17 cellular contexts compared by ENCODE assay signal in the genomic region with DNA sequence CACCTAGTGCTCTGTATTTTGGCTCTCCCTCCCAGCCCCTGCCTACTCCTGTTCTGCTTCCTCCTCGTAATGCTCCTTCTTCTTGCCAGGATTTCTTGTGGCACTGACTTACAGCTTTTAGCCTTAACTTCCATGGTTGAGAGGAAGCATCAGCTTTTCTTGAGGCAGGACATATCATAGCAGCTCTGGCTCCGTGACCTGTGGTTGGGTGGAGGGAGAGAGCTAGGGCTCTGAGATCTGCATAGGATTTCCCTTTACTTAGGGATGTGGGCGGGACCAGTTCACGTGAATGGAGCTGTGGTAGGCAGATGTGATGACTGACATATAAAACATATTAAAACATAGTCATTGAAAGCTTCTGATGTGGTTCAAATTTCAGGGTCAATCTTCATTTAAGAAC.
"Had no signal": no experiment of that assay in that cellular context is flagged by ENCODE, and none has a peak within 500 bp of the region (broad histone marks: within the 10 kb centered on the region; RNA-seq: fewer than 3 reads in every experiment).

No MANE protein-coding gene starts in this region.

- ATAC-seq: gastrocnemius medialis; heart right ventricle; naive thymus-derived CD4-positive, alpha-beta T cell; psoas muscle; right lobe of liver; stimulated activated naive B cell treated with anti-CD40 and anti-IgM and Interleukin-4, amounts not matched to agents 10 μg/mL and 1 μg/mL and 100 μg/mL, for 72 hours had no signal

- H3K27ac Mint-ChIP-seq: naive thymus-derived CD4-positive, alpha-beta T cell; nephron progenitor cell; stimulated activated naive B cell treated with anti-CD40 and anti-IgM and Interleukin-4, amounts not matched to agents 10 μg/mL and 1 μg/mL and 100 μg/mL, for 72 hours had no signal

- H3K4me3 Mint-ChIP-seq: naive thymus-derived CD4-positive, alpha-beta T cell; nephron progenitor cell; stimulated activated naive B cell treated with anti-CD40 and anti-IgM and Interleukin-4, amounts not matched to agents 10 μg/mL and 1 μg/mL and 100 μg/mL, for 72 hours had no signal

- H3K9me3 Mint-ChIP-seq: nephron progenitor cell; stimulated activated naive B cell treated with anti-CD40 and anti-IgM and Interleukin-4, amounts not matched to agents 10 μg/mL and 1 μg/mL and 100 μg/mL, for 72 hours had no signal

- DNase-seq: effector memory CD4-positive, alpha-beta T cell; gastrocnemius medialis; heart right ventricle; hypothalamus; naive thymus-derived CD4-positive, alpha-beta T cell; nephron progenitor cell; psoas muscle; retina; right lobe of liver; spleen; stimulated activated CD4-positive, alpha-beta T cell treated with anti-CD3 and anti-CD28 coated beads, Interleukin-15, amount 100 ng/mL, for 24 hours; stimulated activated CD4-positive, alpha-beta T cell treated with anti-CD3 and anti-CD28 coated beads, Interleukin-1b, Interleukin-23, amount 100 ng/mL, for 48 hours; stimulated activated CD4-positive, alpha-beta T cell treated with anti-CD3 and anti-CD28 coated beads, Interleukin-4, amount 100 ng/mL, for 4 hours; stimulated activated naive B cell treated with anti-CD40 and anti-IgM and Interleukin-4, amounts not matched to agents 10 μg/mL and 1 μg/mL and 100 μg/mL, for 72 hours; stomach; substantia nigra; transverse colon had no signal

- H3K36me3 Mint-ChIP-seq: stimulated activated naive B cell treated with anti-CD40 and anti-IgM and Interleukin-4, amounts not matched to agents 10 μg/mL and 1 μg/mL and 100 μg/mL, for 72 hours had no signal

- H3K4me1 Mint-ChIP-seq: naive thymus-derived CD4-positive, alpha-beta T cell; nephron progenitor cell; stimulated activated naive B cell treated with anti-CD40 and anti-IgM and Interleukin-4, amounts not matched to agents 10 μg/mL and 1 μg/mL and 100 μg/mL, for 72 hours had no signal
